Comparison of ENCODE assay signal across 32 cellular contexts in genomic region chr15:99620178-99620577, GRCh38. TPM values are rescaled to one million over a fixed set of nuclear protein-coding genes. Genes with fewer than 3 reads are reported as not detected.
DNase-seq lines count a peak whose midpoint lies in the region; ATAC-seq and TF ChIP-seq lines count a peak whose summit lies in the region.
"Had no signal": no experiment of that assay in that cellular context is flagged by ENCODE, and none has a peak within 500 bp of the region (broad histone marks: within the 10 kb centered on the region; RNA-seq: fewer than 3 reads in every experiment).

No MANE protein-coding gene starts in this region.

- H3K4me3 ChIP-seq in cardiac muscle cell: no peak overlapping the region
- no peak overlapping the region for H3K4me3 ChIP-seq in upper lobe of right lung
- H3K4me3 ChIP-seq in WERI-Rb-1 (ENCODE audit: low read depth, low read length): no peak overlapping the region
- H3K4me3 ChIP-seq: esophagus squamous epithelium, neural progenitor cell, PC-9, sigmoid colon, testis had no signal

- DNase-seq in cardiac muscle cell (ENCODE audit: low read depth in 1 of 2, low spot score in 1 of 2) (no peak), left cardiac atrium (no peak), glutamatergic neuron (no peak), naive B cell (no peak), upper lobe of right lung (no peak), WERI-Rb-1 (no peak)
- DNase-seq: 8988T; activated CD4-positive, alpha-beta T cell treated with anti-CD3 and anti-CD28 coated beads for 36 hours; activated CD8-positive, alpha-beta T cell treated with anti-CD3 and anti-CD28 coated beads, Interleukin-2, amount 10 ng/mL, durations not matched to agents 7 days and 5 days; activated effector memory CD4-positive, alpha-beta T cell treated with anti-CD3 and anti-CD28 coated beads, Interleukin-2, amount 50 U/mL, for 16 hours; activated naive CD8-positive, alpha-beta T cell treated with anti-CD3 and anti-CD28 coated beads for 36 hours; aorta; CD4-positive, alpha-beta memory T cell; central memory CD4-positive, alpha-beta T cell; dermis blood vessel endothelial cell; esophagus squamous epithelium; hypothalamus; immature natural killer cell; left ventricle myocardium superior; NCI-H1105; NCI-H2029; NCI-H526 treated with DMSO at 0.1 percent for 48 hours; PC-9; Right ventricle myocardium superior; sigmoid colon; stimulated activated CD4-positive, alpha-beta T cell treated with anti-CD3 and anti-CD28 coated beads, Interleukin-15, amount 100 ng/mL, for 24 hours; stimulated activated naive CD4-positive, alpha-beta T cell treated with Interleukin-2 at 50 U/mL for 16 hours; testis had no signal

- H3K9me3 Mint-ChIP-seq in glutamatergic neuron (ENCODE audit: unreplicated experiment): peaks cover 7% of the 10 kb centered on the region
- H3K9me3 Mint-ChIP-seq in naive B cell: peaks cover 0 to 7% (median 0%) of the 10 kb centered on the region in 7 donors

- H3K27ac Mint-ChIP-seq in glutamatergic neuron (ENCODE audit: unreplicated experiment) (no peak overlapping the region), naive B cell (peak overlapping the region in 4 of 6 donors; percentile 18 to 88 (median 61))
- H3K27ac Mint-ChIP-seq: activated CD4-positive, alpha-beta T cell treated with anti-CD3 and anti-CD28 coated beads for 36 hours; activated CD8-positive, alpha-beta T cell treated with anti-CD3 and anti-CD28 coated beads, Interleukin-2, amount 10 ng/mL, durations not matched to agents 7 days and 5 days; activated naive CD8-positive, alpha-beta T cell treated with anti-CD3 and anti-CD28 coated beads for 36 hours; neural progenitor cell had no signal

- TF ChIP-seq CTCF in cardiac muscle cell (IDR thresholded peaks at IDR 0.05; ENCODE audit: low read depth, low read length): no peak
- peak; percentile 11 for TF ChIP-seq CTCF in glutamatergic neuron (IDR thresholded peaks at IDR 0.05; ENCODE audit: partially characterized antibody, unreplicated experiment)
- no peak for TF ChIP-seq CTCF in upper lobe of right lung (IDR thresholded peaks at IDR 0.05)
- no peak for TF ChIP-seq CTCF in WERI-Rb-1 (IDR thresholded peaks at IDR 0.05; ENCODE audit: low read depth, low read length)

- H3K4me1 Mint-ChIP-seq in glutamatergic neuron (ENCODE audit: low read depth, unreplicated experiment) (peaks cover 19% of the 10 kb centered on the region), naive B cell (peaks cover 37 to 64% (median 56%) of the 10 kb centered on the region in 3 donors)

- H3K4me1 ChIP-seq in cardiac muscle cell (ENCODE audit: low read depth) (peaks cover 65% of the 10 kb centered on the region), upper lobe of right lung (peaks cover 26% of the 10 kb centered on the region)
- H3K4me1 ChIP-seq: testis had no signal

- no peaks in the 10 kb centered on the region for H3K36me3 Mint-ChIP-seq in glutamatergic neuron (ENCODE audit: unreplicated experiment)
- peaks cover 8 to 10% of the 10 kb centered on the region in 2 donors for H3K36me3 Mint-ChIP-seq in naive B cell

- H3K9me3 ChIP-seq in cardiac muscle cell (ENCODE audit: low read depth): no peaks in the 10 kb centered on the region
- no peaks in the 10 kb centered on the region for H3K9me3 ChIP-seq in upper lobe of right lung
- H3K9me3 ChIP-seq in WERI-Rb-1 (ENCODE audit: severe bottlenecking): no peaks in the 10 kb centered on the region
- H3K9me3 ChIP-seq: esophagus squamous epithelium, sigmoid colon, testis had no signal

- no peak for ATAC-seq in left cardiac atrium
- ATAC-seq in naive B cell (ENCODE audit: low read depth in 2 of 2): no peak
- peak; percentile 68 for ATAC-seq in upper lobe of right lung
- ATAC-seq in GM21367 (IDR thresholded peaks at IDR 0.05; ENCODE audit: unreplicated experiment): no peak
- no peak for ATAC-seq in GM18498 (IDR thresholded peaks at IDR 0.05; ENCODE audit: unreplicated experiment)
- ATAC-seq: activated CD4-positive, alpha-beta T cell treated with anti-CD3 and anti-CD28 coated beads for 36 hours; activated CD8-positive, alpha-beta T cell treated with anti-CD3 and anti-CD28 coated beads, Interleukin-2, amount 10 ng/mL, durations not matched to agents 7 days and 5 days; left ventricle myocardium superior had no signal

- intact Hi-C loops in left cardiac atrium (cut with DNase I): no loop called here
- intact Hi-C loops in upper lobe of right lung (cut with DNase I): no loop called here

- H3K27me3 Mint-ChIP-seq in glutamatergic neuron (ENCODE audit: unreplicated experiment): no peaks in the 10 kb centered on the region
- no peaks in the 10 kb centered on the region for H3K27me3 Mint-ChIP-seq in naive B cell
- H3K27me3 Mint-ChIP-seq: activated CD4-positive, alpha-beta T cell treated with anti-CD3 and anti-CD28 coated beads for 36 hours; activated naive CD8-positive, alpha-beta T cell treated with anti-CD3 and anti-CD28 coated beads for 36 hours; CD4-positive, alpha-beta memory T cell; IgD-negative memory B cell had no signal

- H3K27ac ChIP-seq in cardiac muscle cell (peak overlapping the region; percentile 97), upper lobe of right lung (peak overlapping the region; percentile 43), WERI-Rb-1 (no peak overlapping the region)
- H3K27ac ChIP-seq: neural progenitor cell, PC-9, testis had no signal

- H3K4me3 Mint-ChIP-seq in glutamatergic neuron (ENCODE audit: unreplicated experiment) (no peak overlapping the region), naive B cell (peak overlapping the region in 1 of 8 donors; percentile 42)
- H3K4me3 Mint-ChIP-seq: activated CD4-positive, alpha-beta T cell treated with anti-CD3 and anti-CD28 coated beads for 36 hours; activated CD8-positive, alpha-beta T cell treated with anti-CD3 and anti-CD28 coated beads, Interleukin-2, amount 10 ng/mL, durations not matched to agents 7 days and 5 days; activated naive CD8-positive, alpha-beta T cell treated with anti-CD3 and anti-CD28 coated beads for 36 hours; CD4-positive, alpha-beta memory T cell; immature natural killer cell; neural progenitor cell had no signal

- H3K27me3 ChIP-seq in cardiac muscle cell (no peaks in the 10 kb centered on the region), upper lobe of right lung (no peaks in the 10 kb centered on the region), WERI-Rb-1 (ENCODE audit: insufficient read depth, low read depth, severe bottlenecking) (no peaks in the 10 kb centered on the region)
- H3K27me3 ChIP-seq: esophagus squamous epithelium, neural progenitor cell, sigmoid colon, testis had no signal

- H3K36me3 ChIP-seq in cardiac muscle cell (no peaks in the 10 kb centered on the region), upper lobe of right lung (no peaks in the 10 kb centered on the region), WERI-Rb-1 (no peaks in the 10 kb centered on the region; the same call in 1 of the 2 replicates)
- H3K36me3 ChIP-seq: esophagus squamous epithelium, neural progenitor cell, sigmoid colon had no signal

RNA-seq across cellular contexts. Expression of gene MEF2A, which starts 54.4 kb away (rescaled TPM):
- total RNA-seq in cardiac muscle cell (226 and 556 TPM in 2 replicates), left cardiac atrium (100 to 1,000 TPM in 1 of 2 donors, 10 to 100 TPM in 1; 96.0 to 145 TPM), glutamatergic neuron (ENCODE audit: unreplicated experiment) (49.5 TPM), upper lobe of right lung (86.8 TPM)
- polyA plus RNA-seq in cardiac muscle cell (91.7 and 168 TPM in 2 replicates), naive B cell (ENCODE audit: low read depth in 6 of 6) (10 to 100 TPM; 27.1 to 56.6 (median 40.9) TPM)
